In the genomic region with DNA sequence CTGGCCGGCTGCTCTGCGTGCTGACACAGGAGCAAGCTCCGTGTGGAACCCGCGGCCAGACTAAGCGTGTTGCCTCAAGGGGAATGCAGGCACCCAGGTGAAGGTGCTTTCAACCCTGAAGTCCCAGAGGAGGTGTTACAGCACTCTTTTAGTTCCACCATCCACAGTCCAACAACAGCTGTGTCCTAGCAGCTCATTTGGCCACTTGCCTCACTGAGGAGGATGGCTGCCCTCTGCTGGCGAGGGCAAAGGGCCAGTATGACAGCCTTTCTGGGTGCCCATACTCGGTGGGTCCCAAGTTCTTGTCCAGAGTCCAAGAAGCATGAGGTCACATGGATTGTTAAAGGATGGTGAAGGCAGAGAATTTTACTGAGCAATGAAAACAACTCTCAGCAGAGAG, we compare ENCODE assay signal across 10 cellular contexts.
DNase-seq lines count a peak whose midpoint lies in the region; ATAC-seq and TF ChIP-seq lines count a peak whose summit lies in the region.
"Had no signal": no experiment of that assay in that cellular context is flagged by ENCODE, and none has a peak within 500 bp of the region (broad histone marks: within the 10 kb centered on the region; RNA-seq: fewer than 3 reads in every experiment).

No MANE protein-coding gene starts in this region.

- H2AFZ ChIP-seq in DND-41 (ENCODE audit: low read depth, low read length) = no peak overlapping the region
- H2AFZ ChIP-seq: GM23248 had no signal

- H3K4me2 ChIP-seq in DND-41 (ENCODE audit: insufficient read depth, low read length) = no peak overlapping the region

- no peaks in the 10 kb centered on the region for H3K79me2 ChIP-seq in DND-41 (ENCODE audit: insufficient read depth, low read length)

- intact Hi-C loops in psoas muscle (cut with DNase I) = no loop called here

- peak; percentile 77 for TF ChIP-seq CTCF in 22Rv1 (IDR thresholded peaks at IDR 0.05)
- TF ChIP-seq CTCF in DND-41 (IDR thresholded peaks at IDR 0.05; ENCODE audit: borderline replicate concordance, extremely low read depth, low read length, poor library complexity, severe bottlenecking) = peak; percentile 39
- TF ChIP-seq CTCF in psoas muscle (IDR thresholded peaks at IDR 0.05) = no peak

- no peak for DNase-seq in DND-41
- peak; percentile 63 to 83 for DNase-seq in NCI-H524 (lab: John Stamatoyannopoulos, UW)
- DNase-seq in glomerular visceral epithelial cell (ENCODE audit: extremely low spot score) = peak; percentile 49
- DNase-seq in NOMO-1 treated with DMSO at 0.1 percent for 48 hours (lab: John Stamatoyannopoulos, UW; ENCODE audit: unreplicated experiment) = no peak
- DNase-seq in GM03348 (ENCODE audit: low spot score) = no peak
- no peak for DNase-seq in psoas muscle
- DNase-seq: activated naive CD4-positive, alpha-beta T cell treated with anti-CD3 and anti-CD28 coated beads, Interleukin-2, amount 50 U/mL, for 16 hours; GM23248 had no signal

- H3K27me3 ChIP-seq in DND-41 (ENCODE audit: insufficient read depth, low read length, poor library complexity) (no peaks in the 10 kb centered on the region), psoas muscle (ENCODE audit: insufficient read depth in 3 of 3, low read length in 2 of 3) (no peaks in the 10 kb centered on the region)

- H3K9ac ChIP-seq in DND-41 (ENCODE audit: low read depth, low read length) = no peak overlapping the region
- H3K9ac ChIP-seq: GM23248 had no signal

- H3K9me3 ChIP-seq in DND-41 (ENCODE audit: insufficient read depth, low read length, severe bottlenecking) (no peaks in the 10 kb centered on the region), psoas muscle (no peaks in the 10 kb centered on the region)

- ATAC-seq in DND-41 (ENCODE audit: insufficient read depth, low read depth) = no peak
- ATAC-seq in GM18858 (IDR thresholded peaks at IDR 0.05; ENCODE audit: unreplicated experiment) = no peak
- no peak for ATAC-seq in psoas muscle

- no peak overlapping the region for H3K27ac ChIP-seq in 22Rv1
- H3K27ac ChIP-seq in DND-41 (ENCODE audit: low read length) = no peak overlapping the region
- H3K27ac ChIP-seq in psoas muscle = no peak overlapping the region
- H3K27ac ChIP-seq: GM23248 had no signal

- H4K20me1 ChIP-seq in DND-41 (ENCODE audit: insufficient read depth, low read length) = no peaks in the 10 kb centered on the region

- WGBS in psoas muscle, 3 donors = 77 to 86% (median 79%) methylated on average over 8 of the region's 8 CpGs

- H3K4me1 ChIP-seq in DND-41 (ENCODE audit: insufficient read depth, low read length) (no peaks in the 10 kb centered on the region), psoas muscle (no peaks in the 10 kb centered on the region)

- no peaks in the 10 kb centered on the region for H3K36me3 ChIP-seq in DND-41 (ENCODE audit: insufficient read depth, low read length)
- H3K36me3 ChIP-seq in psoas muscle (ENCODE audit: insufficient read depth in 1 of 2, low read depth in 1 of 2) = no peaks in the 10 kb centered on the region

- no peak overlapping the region for H3K4me3 ChIP-seq in DND-41 (ENCODE audit: low read depth in 1 of 2, low read length in 2 of 2)
- H3K4me3 ChIP-seq in psoas muscle = no peak overlapping the region
- H3K4me3 ChIP-seq: GM23248 had no signal

Comparison
In these comparisons a context has a peak if more than half of its experiments do, and no peak if none do; other contexts are left out.
1. DNase-seq: peak in NCI-H524 (2 of 2) and glomerular visceral epithelial cell (single experiment); none in DND-41 (single experiment), NOMO-1 treated with DMSO at 0.1 percent for 48 hours (single experiment), GM03348 (single experiment) and psoas muscle (0 of 2).